Comparison of ENCODE assay signal across 1 cellular context in the genomic region with DNA sequence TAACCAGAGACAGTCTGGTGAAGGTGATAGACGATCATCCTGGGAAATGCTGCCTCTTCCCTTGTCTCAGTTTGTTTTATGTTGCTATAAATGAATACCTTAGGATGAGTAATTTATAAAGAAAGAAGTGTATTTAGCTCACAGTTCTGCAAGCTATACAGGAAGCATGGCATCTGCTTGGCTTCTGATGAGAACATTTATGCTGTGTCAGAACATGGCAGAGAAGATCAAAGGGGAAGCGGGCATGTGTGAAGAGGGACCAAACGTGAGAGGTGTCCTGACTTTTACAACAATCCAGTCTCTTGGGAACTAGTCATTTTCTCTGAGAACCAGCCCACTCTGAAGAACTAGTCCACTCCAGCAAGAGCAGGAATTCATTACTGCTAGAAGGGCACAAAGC.
TF ChIP-seq lines count a peak whose summit lies in the region.

No MANE protein-coding gene starts in this region.

TF ChIP-seq in WTC11, 78 proteins besides CTCF, POLR2A, EP300 and RAD21 (continued from another document):
- TF ChIP-seq E2F4 (CRISPR knock-in tag; IDR thresholded peaks at IDR 0.05; ENCODE audit: borderline replicate concordance, low read depth) (no peak), ATF3 (CRISPR knock-in tag; conservative IDR thresholded peaks at IDR 0.05) (no peak), ZBTB21 (CRISPR knock-in tag; IDR thresholded peaks at IDR 0.05; ENCODE audit: borderline replicate concordance) (no peak), ZNF416 (CRISPR knock-in tag; IDR thresholded peaks at IDR 0.05) (no peak), NFATC4 (CRISPR knock-in tag; IDR thresholded peaks at IDR 0.05) (no peak)
